Comparison of ENCODE assay signal across 8 cellular contexts in the genomic region with DNA sequence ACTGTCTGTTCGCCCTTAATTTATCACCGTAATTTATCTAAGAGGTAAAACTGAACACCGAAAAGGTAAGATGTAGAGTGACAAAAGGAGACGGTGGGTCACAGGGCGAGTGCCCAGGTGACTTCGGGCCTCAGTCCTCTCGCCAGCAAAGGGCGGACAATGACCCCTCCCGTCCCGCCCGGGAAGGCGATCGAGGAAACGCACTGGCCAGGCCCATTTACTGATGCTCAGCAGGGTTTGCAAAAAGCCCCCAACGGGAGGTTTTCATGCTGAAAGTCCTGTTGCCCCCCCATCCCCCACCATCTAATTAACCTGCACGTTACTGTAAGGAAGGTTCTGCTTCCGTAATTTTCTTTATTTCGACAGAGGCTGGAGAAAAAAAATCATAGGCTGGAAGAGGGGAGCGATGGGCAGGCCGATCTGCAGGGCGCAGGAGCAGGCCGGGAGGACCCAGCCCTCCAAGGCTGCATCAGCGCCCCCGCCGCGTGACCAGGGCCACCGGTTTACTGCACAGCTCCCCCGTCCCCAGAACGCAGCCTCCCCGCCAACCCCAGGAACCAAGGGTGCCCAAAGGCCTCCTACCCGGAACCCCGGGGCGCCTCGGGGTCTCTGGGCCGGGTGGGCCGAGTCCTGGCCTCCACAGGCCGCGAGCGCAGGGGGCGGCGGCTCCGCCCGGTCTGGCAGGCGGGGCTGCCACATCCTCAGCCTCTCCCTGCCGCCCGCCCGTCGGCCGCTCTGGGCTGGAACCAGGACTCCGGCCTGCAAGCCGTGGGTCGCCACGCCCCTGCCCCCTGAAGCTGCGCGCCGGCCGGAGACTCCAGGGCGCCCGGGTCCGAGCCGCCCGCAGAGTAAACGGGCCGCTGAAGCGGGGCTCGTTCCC. TPM values are rescaled to one million over a fixed set of nuclear protein-coding genes. Genes with fewer than 3 reads are reported as not detected.
DNase-seq lines count a peak whose midpoint lies in the region; ATAC-seq, FAIRE-seq and TF ChIP-seq lines count a peak whose summit lies in the region.

No MANE protein-coding gene starts in this region.

- peak; percentile 24 to 42 for ATAC-seq in activated CD4-positive, CD25-positive, alpha-beta regulatory T cell treated with anti-CD3 and anti-CD28 coated beads, Interleukin-2, amount 50 U/mL, for 24 hours

- H3K4me1 ChIP-seq in kidney (ENCODE audit: control insufficient read depth in 1 of 2, insufficient read depth in 1 of 2, low read depth in 1 of 2, low read length in 2 of 2), result peaks cover 4 to 13% of the 10 kb centered on the region in 2 donors
- peaks cover 5 to 54% (median 29%) of the 10 kb centered on the region in 6 donors for H3K4me1 ChIP-seq in spleen

- intact Hi-C loops in kidney (cut with DNase I), result no loop called here
- intact Hi-C loops in spleen (cut with DNase I; ENCODE audit: low total_unique reads), result no loop called here

- DNase-seq in EL, result peak; percentile 66
- DNase-seq in GOT3 (lab: John Stamatoyannopoulos, UW), result peak; percentile 24
- DNase-seq in LNCaP clone FGC (ENCODE audit: low read depth), result no peak
- peak; percentile 42 for DNase-seq in cerebellar cortex (ENCODE audit: low spot score)
- peak; percentile 88 for DNase-seq in kidney
- peak; percentile 93 for DNase-seq in spleen
- no peak for DNase-seq in GM19239 (ENCODE audit: insufficient read length, low spot score)

- H3K9me3 ChIP-seq in kidney (ENCODE audit: control insufficient read depth in 1 of 2, low read length in 2 of 2), result no peaks in the 10 kb centered on the region
- H3K9me3 ChIP-seq in spleen, result no peaks in the 10 kb centered on the region

- H3K36me3 ChIP-seq in kidney (ENCODE audit: control insufficient read depth in 1 of 2, insufficient read depth in 2 of 2, low read length in 2 of 2), result no peaks in the 10 kb centered on the region
- H3K36me3 ChIP-seq in spleen, result no peaks in the 10 kb centered on the region

- WGBS in spleen, 5 donors, result 9 to 17% (median 13%) methylated on average over 37 to 66 of the region's 66 CpGs

- peak overlapping the region; percentile 48 to 67 for H3K9ac ChIP-seq in kidney (ENCODE audit: low read length in 2 of 2)

- no peak for FAIRE-seq in kidney (lab: Jason Lieb, UNC)
- FAIRE-seq in GM19239 (lab: Jason Lieb, UNC), result no peak

- no peak for TF ChIP-seq POLR2A in spleen (IDR thresholded peaks at IDR 0.05)

- peaks cover 0 to 39% (median 3%) of the 10 kb centered on the region in 7 donors for H3K27me3 ChIP-seq in spleen (replicated peaks in 1 of 7)

- TF ChIP-seq CTCF in LNCaP clone FGC (IDR thresholded peaks at IDR 0.05; ENCODE audit: control insufficient read depth, extremely low read depth, insufficient read depth) (no peak), kidney (IDR thresholded peaks at IDR 0.05; ENCODE audit: borderline replicate concordance, extremely low read depth, insufficient read depth) (no peak), spleen (IDR thresholded peaks at IDR 0.05 in 8 of 11, conservative IDR thresholded peaks at IDR 0.05 in 3 of 11) (no peak)

- H3K27ac ChIP-seq in kidney (ENCODE audit: low read depth in 2 of 2, low read length in 2 of 2) (peak overlapping the region; percentile 64), spleen (peak overlapping the region; percentile 71 to 94 (median 89))

- H3K4me3 ChIP-seq in LNCaP clone FGC (ENCODE audit: low read depth, low read length) (peak overlapping the region; percentile 39), kidney (ENCODE audit: low read length in 2 of 2) (peak overlapping the region; percentile 61 to 72), spleen (peak overlapping the region; percentile 69 to 93 (median 88))

RNA-seq across cellular contexts. Expression of a gene that starts 0.6 kb away (rescaled TPM):
- 44.1 TPM for total RNA-seq in kidney
- 76.6 TPM for polyA plus RNA-seq in kidney (ENCODE audit: insufficient read depth, low read depth, low replicate concordance)
- total RNA-seq in spleen, result 10 to 100 TPM; 42.4 to 63.0 (median 52.7) TPM
- polyA plus RNA-seq in spleen, result 10 to 100 TPM; 22.1 to 32.5 (median 26.5) TPM

RNA-seq across cellular contexts. Expression of a gene that starts 31.7 kb away (rescaled TPM):
- not detected for total RNA-seq in kidney
- polyA plus RNA-seq in kidney (ENCODE audit: insufficient read depth, low read depth, low replicate concordance), result not detected
- not detected for total RNA-seq in spleen
- polyA plus RNA-seq in spleen, result not detected

RNA-seq across cellular contexts. Expression of a gene that starts 43.5 kb away (rescaled TPM):
- total RNA-seq in kidney, result 16.6 TPM
- polyA plus RNA-seq in kidney (ENCODE audit: insufficient read depth, low read depth, low replicate concordance), result 52.5 TPM
- 10 to 100 TPM; 16.8 to 27.9 (median 24.2) TPM for total RNA-seq in spleen
- polyA plus RNA-seq in spleen, result 10 to 100 TPM; 18.1 to 36.8 (median 21.4) TPM

Comparison
In these comparisons a context has a peak if more than half of its experiments do, and no peak if none do; other contexts are left out.
1. DNase-seq: peak in EL (single experiment), GOT3 (single experiment), cerebellar cortex (single experiment), kidney (single experiment) and spleen (single experiment); none in LNCaP clone FGC (single experiment) and GM19239 (single experiment).
2. Peak in every context shown above with its lines, with median percentiles within 50 percentile points of each other: H3K4me3 ChIP-seq.